Comparison of ENCODE assay signal across 15 cellular contexts in genomic region chr10:119303886-119304285, GRCh38.
A peak's percentile ranks its signal among the peaks of the same experiment; 100 is the strongest.
DNase-seq lines count a peak whose midpoint lies in the region; ATAC-seq, FAIRE-seq and TF ChIP-seq lines count a peak whose summit lies in the region.
"Had no signal": no experiment of that assay in that cellular context is flagged by ENCODE, and none has a peak within 500 bp of the region (broad histone marks: within the 10 kb centered on the region; RNA-seq: fewer than 3 reads in every experiment).

No MANE protein-coding gene starts in this region.

- H3K27me3 Mint-ChIP-seq in CD4-positive, CD25-positive, alpha-beta regulatory T cell: no peaks in the 10 kb centered on the region
- H3K27me3 Mint-ChIP-seq in activated B cell treated with CpG ODN at 0.5 μM for 24 hours (no peaks in the 10 kb centered on the region), osteocyte (ENCODE audit: unreplicated experiment) (no peaks in the 10 kb centered on the region)

- no peak overlapping the region for H2AFZ ChIP-seq in keratinocyte (ENCODE audit: control insufficient read depth, low read length)

- H3K4me3 Mint-ChIP-seq in CD4-positive, CD25-positive, alpha-beta regulatory T cell: peak overlapping the region in 1 of 4 donors; percentile 3
- H3K4me3 Mint-ChIP-seq in activated B cell treated with CpG ODN at 0.5 μM for 24 hours: no peak overlapping the region
- no peak overlapping the region for H3K4me3 Mint-ChIP-seq in osteocyte (ENCODE audit: unreplicated experiment)
- H3K4me3 Mint-ChIP-seq: activated naive CD8-positive, alpha-beta T cell treated with anti-CD3 and anti-CD28 coated beads, Interleukin-2, amount 50 U/mL, for 24 hours had no signal

- H3K4me1 ChIP-seq in A549 (peaks cover 66% of the 10 kb centered on the region), keratinocyte (ENCODE audit: control insufficient read depth, extremely low read depth, insufficient read depth, low read length) (peaks cover 46% of the 10 kb centered on the region)
- H3K4me1 ChIP-seq in CD4-positive, CD25-positive, alpha-beta regulatory T cell (ENCODE audit: control insufficient read depth, insufficient read depth, low read length, poor library complexity, severe bottlenecking): peaks cover 81% of the 10 kb centered on the region

- H4K20me1 ChIP-seq in keratinocyte (ENCODE audit: control insufficient read depth, extremely low read depth, insufficient read depth, low read length): no peaks in the 10 kb centered on the region

- H3K27ac ChIP-seq in A549: peak overlapping the region; percentile 75 to 90
- peak overlapping the region; percentile 1 for H3K27ac ChIP-seq in CD4-positive, CD25-positive, alpha-beta regulatory T cell (ENCODE audit: insufficient read depth, low read length, poor library complexity, severe bottlenecking)
- peak overlapping the region; percentile 3 for H3K27ac ChIP-seq in keratinocyte (ENCODE audit: control insufficient read depth, insufficient read depth, low read length)
- H3K27ac ChIP-seq: HL-60 had no signal

- H3K27me3 ChIP-seq in CD4-positive, CD25-positive, alpha-beta regulatory T cell (ENCODE audit: control insufficient read depth, insufficient read depth, low read length): no peaks in the 10 kb centered on the region
- no peaks in the 10 kb centered on the region for H3K27me3 ChIP-seq in keratinocyte (ENCODE audit: control insufficient read depth, extremely low read depth, insufficient read depth, low read length)
- H3K27me3 ChIP-seq: transverse colon had no signal

- no CpG with 5 or more reads among the region's 3 CpGs for WGBS in A549 (ENCODE audit: missing lambda C conversion rate)

- dilution Hi-C loops in keratinocyte (cut with MboI; ENCODE audit: extremely low pct_ligation_motif_present, low sequenced_read_pairs): no loop called here

- peaks cover 2% of the 10 kb centered on the region for H3K9me1 ChIP-seq in keratinocyte (ENCODE audit: control insufficient read depth, extremely low read depth, insufficient read depth, low read length)

- POLR2A ChIA-PET in A549 (lab: Yijun Ruan, JAX): no interaction called here
- POLR2A ChIA-PET in activated B cell treated with CpG ODN at 0.5 μM for 24 hours (lab: Charles Lee): interaction anchor here (0.6 to 6.5 kb wide), 6 partner anchors 11 to 148 kb away, joined by 3 to 134 read pairs (median 12); partner anchors contain the start of gene GRK5

- no peak for TF ChIP-seq CTCF in A549 (IDR thresholded peaks at IDR 0.05)
- TF ChIP-seq CTCF in activated B cell treated with CpG ODN at 0.5 μM for 24 hours (IDR thresholded peaks at IDR 0.05): no peak
- no peak for TF ChIP-seq CTCF in keratinocyte (optimal IDR thresholded peaks at IDR 0.05 in 1 of 3, IDR thresholded peaks at IDR 0.05 in 1 of 3, conservative IDR thresholded peaks at IDR 0.05 in 1 of 3; ENCODE audit: extremely low read depth in 1 of 3, insufficient read depth in 2 of 3, low read length in 3 of 3)
- TF ChIP-seq CTCF in osteocyte (IDR thresholded peaks at IDR 0.05): no peak

- no peaks in the 10 kb centered on the region for H3K36me3 ChIP-seq in CD4-positive, CD25-positive, alpha-beta regulatory T cell (ENCODE audit: control insufficient read depth, insufficient read depth, low read length)
- H3K36me3 ChIP-seq in keratinocyte (ENCODE audit: control insufficient read depth in 2 of 2, extremely low read depth in 1 of 2, insufficient read depth in 2 of 2, low read length in 2 of 2): no peaks in the 10 kb centered on the region
- H3K36me3 ChIP-seq: transverse colon had no signal

- CTCF ChIA-PET in A549 (lab: Yijun Ruan, JAX): interaction anchor here (1.0 to 2.0 kb wide), 5 partner anchors 94 to 116 kb away, joined by 3 to 9 read pairs (median 4); partner anchors contain the start of gene GRK5
- CTCF ChIA-PET in activated B cell treated with CpG ODN at 0.5 μM for 24 hours (lab: Charles Lee): interaction anchor here (1.5 to 4.5 kb wide), 2 partner anchors 94 to 97 kb away, joined by 3 to 28 read pairs; partner anchors contain the start of gene GRK5

- H3K36me3 Mint-ChIP-seq in CD4-positive, CD25-positive, alpha-beta regulatory T cell: peaks cover 6% of the 10 kb centered on the region
- H3K36me3 Mint-ChIP-seq in activated B cell treated with CpG ODN at 0.5 μM for 24 hours (ENCODE audit: low read depth): no peaks in the 10 kb centered on the region
- peaks cover under 1% of the 10 kb centered on the region for H3K36me3 Mint-ChIP-seq in osteocyte (ENCODE audit: unreplicated experiment)

- intact Hi-C loops in activated B cell treated with CpG ODN at 0.5 μM for 24 hours (cut with micrococcal nuclease): no loop called here

- peak in 1 of 2 experiments; percentile 28 for DNase-seq in A549 (ENCODE audit: low read depth in 1 of 2, low spot score in 1 of 2)
- no peak for DNase-seq in CD4-positive, CD25-positive, alpha-beta regulatory T cell
- DNase-seq in activated B cell treated with CpG ODN at 0.5 μM for 24 hours: no peak
- DNase-seq in keratinocyte (ENCODE audit: low read depth, low spot score): no peak
- no peak for DNase-seq in osteocyte (ENCODE audit: extremely low spot score, unreplicated experiment)
- DNase-seq in NCI-H524 treated with DMSO at 0.1 percent for 48 hours (lab: John Stamatoyannopoulos, UW): no peak
- no peak for DNase-seq in dedifferentiated amniotic fluid mesenchymal stem cell (ENCODE audit: extremely low spot score)
- DNase-seq: activated naive CD8-positive, alpha-beta T cell treated with anti-CD3 and anti-CD28 coated beads, Interleukin-2, amount 50 U/mL, for 24 hours; EL; Kasumi-1; NCI-H82; transverse colon had no signal

- no peak for TF ChIP-seq RAD21 in A549 (conservative IDR thresholded peaks at IDR 0.05 in 1 of 2, IDR thresholded peaks at IDR 0.05 in 1 of 2)

- H3K9ac ChIP-seq in keratinocyte (ENCODE audit: control insufficient read depth, extremely low read depth, insufficient read depth, low read length): no peak overlapping the region

- peaks cover 17 to 85% (median 62%) of the 10 kb centered on the region in 4 donors for H3K4me1 Mint-ChIP-seq in CD4-positive, CD25-positive, alpha-beta regulatory T cell
- H3K4me1 Mint-ChIP-seq in activated B cell treated with CpG ODN at 0.5 μM for 24 hours (peaks cover 95% of the 10 kb centered on the region), osteocyte (ENCODE audit: unreplicated experiment) (peaks cover 26% of the 10 kb centered on the region)

- no peak overlapping the region for H3K4me3 ChIP-seq in A549
- no peak overlapping the region for H3K4me3 ChIP-seq in CD4-positive, CD25-positive, alpha-beta regulatory T cell (ENCODE audit: low read depth, low read length)
- H3K4me3 ChIP-seq in keratinocyte (ENCODE audit: control insufficient read depth in 2 of 3, extremely low read depth in 1 of 3, insufficient read depth in 2 of 3, low read depth in 1 of 3, low read length in 3 of 3): no peak overlapping the region
- H3K4me3 ChIP-seq: smooth muscle cell, transverse colon had no signal

- no peak for FAIRE-seq in A549 (lab: Jason Lieb, UNC)
- FAIRE-seq in keratinocyte (lab: Jason Lieb, UNC): peak; percentile 80

- ATAC-seq in A549: no peak
- ATAC-seq in CD4-positive, CD25-positive, alpha-beta regulatory T cell (ENCODE audit: low read depth in 2 of 2): no peak
- ATAC-seq in activated B cell treated with CpG ODN at 0.5 μM for 24 hours (ENCODE audit: low read depth): no peak
- no peak for ATAC-seq in GM19467 (IDR thresholded peaks at IDR 0.05; ENCODE audit: unreplicated experiment)
- ATAC-seq: activated naive CD8-positive, alpha-beta T cell treated with anti-CD3 and anti-CD28 coated beads, Interleukin-2, amount 50 U/mL, for 24 hours had no signal

- H3K4me2 ChIP-seq in A549 (peak overlapping the region; percentile 36; the same call in 2 of the 3 replicates), keratinocyte (ENCODE audit: control insufficient read depth, extremely low read depth, insufficient read depth, low read depth, low read length) (peak overlapping the region; percentile 29)
- H3K4me2 ChIP-seq: smooth muscle cell had no signal

- no peak for TF ChIP-seq EP300 in A549 (IDR thresholded peaks at IDR 0.05)

- no peaks in the 10 kb centered on the region for H3K9me3 ChIP-seq in A549
- no peaks in the 10 kb centered on the region for H3K9me3 ChIP-seq in CD4-positive, CD25-positive, alpha-beta regulatory T cell (ENCODE audit: control insufficient read depth in 2 of 2, low read length in 2 of 2)
- no peaks in the 10 kb centered on the region for H3K9me3 ChIP-seq in keratinocyte (ENCODE audit: control insufficient read depth, low read depth, low read length)
- H3K9me3 ChIP-seq: transverse colon had no signal

- H3K9me3 Mint-ChIP-seq in CD4-positive, CD25-positive, alpha-beta regulatory T cell: peaks cover 0 to 2% (median 0%) of the 10 kb centered on the region in 7 donors
- no peaks in the 10 kb centered on the region for H3K9me3 Mint-ChIP-seq in activated B cell treated with CpG ODN at 0.5 μM for 24 hours
- H3K9me3 Mint-ChIP-seq in osteocyte (ENCODE audit: unreplicated experiment): no peaks in the 10 kb centered on the region
- H3K9me3 Mint-ChIP-seq: activated naive CD8-positive, alpha-beta T cell treated with anti-CD3 and anti-CD28 coated beads, Interleukin-2, amount 50 U/mL, for 24 hours had no signal

- no peaks in the 10 kb centered on the region for H3K79me2 ChIP-seq in keratinocyte (ENCODE audit: control insufficient read depth, insufficient read depth, low read length)

- no peak for TF ChIP-seq POLR2A in A549 (IDR thresholded peaks at IDR 0.05; ENCODE audit: low read length)

- peak overlapping the region in 2 of 3 donors; percentile 59 to 96 for H3K27ac Mint-ChIP-seq in CD4-positive, CD25-positive, alpha-beta regulatory T cell
- H3K27ac Mint-ChIP-seq in activated B cell treated with CpG ODN at 0.5 μM for 24 hours: peak overlapping the region; percentile 100
- H3K27ac Mint-ChIP-seq in osteocyte (ENCODE audit: unreplicated experiment): no peak overlapping the region
- H3K27ac Mint-ChIP-seq: activated naive CD8-positive, alpha-beta T cell treated with anti-CD3 and anti-CD28 coated beads, Interleukin-2, amount 50 U/mL, for 24 hours had no signal

TF ChIP-seq in A549, 52 proteins besides CTCF, POLR2A, EP300 and RAD21 (continues in another document):
- TF ChIP-seq HOXB5 (CRISPR knock-in tag; IDR thresholded peaks at IDR 0.05): no peak
- no peak for TF ChIP-seq CBX2 (IDR thresholded peaks at IDR 0.05; ENCODE audit: borderline replicate concordance, low read depth)
- TF ChIP-seq MAFK (IDR thresholded peaks at IDR 0.05; ENCODE audit: partially characterized antibody): peak; percentile 96
- no peak for TF ChIP-seq FOXS1 (CRISPR knock-in tag; IDR thresholded peaks at IDR 0.05)
- peak; percentile 84 for TF ChIP-seq NFE2L2 (conservative IDR thresholded peaks at IDR 0.05; ENCODE audit: low read length)
- no peak for TF ChIP-seq GATA3 (IDR thresholded peaks at IDR 0.05; ENCODE audit: borderline replicate concordance)

Comparison
In these comparisons a context has a peak if more than half of its experiments do, and no peak if none do; other contexts are left out.
1. H3K27ac ChIP-seq: peak in every context shown above with its lines; median percentile 82 in A549; 3 in keratinocyte; 1 in CD4-positive, CD25-positive, alpha-beta regulatory T cell.